ENCODE assay signal across 9 cellular contexts in genomic region chr16:68116256-68116853, GRCh38. TPM values are rescaled to one million over a fixed set of nuclear protein-coding genes. Genes with fewer than 3 reads are reported as not detected.
A peak's percentile ranks its signal among the peaks of the same experiment; 100 is the strongest.
DNase-seq lines count a peak whose midpoint lies in the region; ATAC-seq and TF ChIP-seq lines count a peak whose summit lies in the region.
"Had no signal": no experiment of that assay in that cellular context is flagged by ENCODE, and none has a peak within 500 bp of the region (broad histone marks: within the 10 kb centered on the region; RNA-seq: fewer than 3 reads in every experiment).

No MANE protein-coding gene starts in this region.

- peak; percentile 68 to 82 for TF ChIP-seq CTCF in Caco-2 (IDR thresholded peaks at IDR 0.05; ENCODE audit: insufficient read depth in 1 of 2, low read depth in 1 of 2, low read length in 1 of 2, severe bottlenecking in 1 of 2, unreplicated experiment in 1 of 2)
- TF ChIP-seq CTCF in mesothelial cell of epicardium (IDR thresholded peaks at IDR 0.05; ENCODE audit: unreplicated experiment), result peak; percentile 47

- DNase-seq in Caco-2 (peak in 1 of 2 experiments; percentile 29), astrocyte of the hippocampus (ENCODE audit: low read depth, low spot score) (peak; percentile 11), mesothelial cell of epicardium (ENCODE audit: low spot score in 2 of 2, unreplicated experiment in 2 of 2) (no peak)
- peak; percentile 60 for DNase-seq in Jurkat, Clone E6-1 (ENCODE audit: low read depth, low spot score)
- DNase-seq in stimulated activated CD4-positive, alpha-beta T cell treated with anti-CD3 and anti-CD28 coated beads, Interleukin-2, amount 100 ng/mL, for 24 hours, result no peak
- DNase-seq: cerebellar nuclear complex had no signal

- intact Hi-C loops in Caco-2 (cut with micrococcal nuclease; ENCODE audit: unreplicated experiment), result loop anchor here (1.0 kb wide), 1 partner anchor 22 kb away; no protein-coding TSS in a partner anchor

- H3K27ac Mint-ChIP-seq in Caco-2 (ENCODE audit: unreplicated experiment), result no peak overlapping the region
- no peak overlapping the region for H3K27ac Mint-ChIP-seq in mesothelial cell of epicardium

- peaks cover 9% of the 10 kb centered on the region; the same call in 1 of the 2 replicates for H3K4me1 ChIP-seq in Caco-2

- no peaks in the 10 kb centered on the region for H3K36me3 Mint-ChIP-seq in Caco-2 (ENCODE audit: insufficient read depth, unreplicated experiment)
- peaks cover 10% of the 10 kb centered on the region for H3K36me3 Mint-ChIP-seq in mesothelial cell of epicardium

- POLR2A ChIA-PET in Caco-2 (lab: Charles Lee), result no interaction called here

- H3K4me1 Mint-ChIP-seq in Caco-2 (ENCODE audit: low read depth, unreplicated experiment) (peaks cover 11% of the 10 kb centered on the region), mesothelial cell of epicardium (no peaks in the 10 kb centered on the region)

- no peaks in the 10 kb centered on the region for H3K27me3 ChIP-seq in Caco-2 (replicated peaks; ENCODE audit: control insufficient read depth, insufficient read depth, low read length)

- H3K9me3 Mint-ChIP-seq in Caco-2 (ENCODE audit: unreplicated experiment), result no peaks in the 10 kb centered on the region
- peaks cover 10% of the 10 kb centered on the region for H3K9me3 Mint-ChIP-seq in mesothelial cell of epicardium

- no peaks in the 10 kb centered on the region for H3K9me3 ChIP-seq in Caco-2

- H3K27me3 Mint-ChIP-seq in Caco-2 (ENCODE audit: insufficient read depth, unreplicated experiment), result no peaks in the 10 kb centered on the region
- no peaks in the 10 kb centered on the region for H3K27me3 Mint-ChIP-seq in mesothelial cell of epicardium (ENCODE audit: low read depth)

- no TSS peak for BruUV-seq in Caco-2 (replicated peaks; lab: Mats Ljungman, UMichigan)

- CTCF ChIA-PET in Caco-2 (lab: Charles Lee), result no interaction called here

- ATAC-seq in HG03139 (IDR thresholded peaks at IDR 0.05; ENCODE audit: unreplicated experiment), result no peak
- ATAC-seq in GM21390 (IDR thresholded peaks at IDR 0.05; ENCODE audit: unreplicated experiment), result no peak
- no peak for ATAC-seq in GM19452 (IDR thresholded peaks at IDR 0.05; ENCODE audit: unreplicated experiment)

- H3K4me3 Mint-ChIP-seq in Caco-2 (ENCODE audit: unreplicated experiment) (no peak overlapping the region), mesothelial cell of epicardium (no peak overlapping the region)

- no peaks in the 10 kb centered on the region for H3K36me3 ChIP-seq in Caco-2 (ENCODE audit: control insufficient read depth, insufficient read depth, low read length)

- no peak overlapping the region for H3K4me3 ChIP-seq in Caco-2 (ENCODE audit: low read depth, low read length)
- no peak overlapping the region for H3K4me3 ChIP-seq in Jurkat, Clone E6-1 (ENCODE audit: low read length)

RNA-seq across cellular contexts. Expression of gene NFATC3, which starts 31.2 kb away (rescaled TPM):
- total RNA-seq in Caco-2 (2022), result 40.0 and 43.9 TPM in 2 replicates
- polyA plus RNA-seq in Jurkat, Clone E6-1 (2012; ENCODE audit: insufficient read depth, insufficient read length), result 29.8 TPM
- 47.3 to 51.8 TPM (median 51.3 TPM) in 3 replicates for total RNA-seq in mesothelial cell of epicardium

Comparison
In these comparisons a context has a peak if more than half of its experiments do, and no peak if none do; other contexts are left out.
1. DNase-seq: peak in Jurkat, Clone E6-1 (single experiment) and astrocyte of the hippocampus (single experiment); none in mesothelial cell of epicardium (0 of 2) and stimulated activated CD4-positive, alpha-beta T cell treated with anti-CD3 and anti-CD28 coated beads, Interleukin-2, amount 100 ng/mL, for 24 hours (0 of 2).